Comparison of ENCODE assay signal across 8 cellular contexts in genomic region chr2:98771771-98772521, GRCh38. TPM values are rescaled to one million over a fixed set of nuclear protein-coding genes. Genes with fewer than 3 reads are reported as not detected.
DNase-seq lines count a peak whose midpoint lies in the region; ATAC-seq, FAIRE-seq and TF ChIP-seq lines count a peak whose summit lies in the region.

No MANE protein-coding gene starts in this region.

- peak; percentile 39 for DNase-seq in Ammon's horn (ENCODE audit: low spot score)
- peak; percentile 5 for DNase-seq in MG63
- DNase-seq in HepG2 (ENCODE audit: low spot score), result no peak
- no peak for DNase-seq in type B pancreatic cell (ENCODE audit: extremely low spot score, unreplicated experiment)
- DNase-seq in NAMALWA (ENCODE audit: low spot score), result no peak
- DNase-seq in HT-29 (ENCODE audit: low spot score), result no peak
- DNase-seq in HPDE6-E6E7 (ENCODE audit: extremely low spot score), result no peak

- H3K4me3 ChIP-seq in MG63 (no peak overlapping the region), HepG2 (replicated peaks in 1 of 3; ENCODE audit: insufficient read depth in 1 of 3, low read depth in 2 of 3, low read length in 3 of 3) (no peak overlapping the region)

- CTCF ChIA-PET in HepG2 (lab: Yijun Ruan, JAX; ENCODE audit: low intra/inter-chr PET ratio, low total read pairs), result no interaction called here

- H3K36me3 ChIP-seq in MG63 (no peaks in the 10 kb centered on the region), HepG2 (replicated peaks in 1 of 2; ENCODE audit: control insufficient read depth in 1 of 2, insufficient read depth in 2 of 2, low read length in 2 of 2) (no peaks in the 10 kb centered on the region)

- in situ Hi-C loops in HepG2 (cut with HindIII; ENCODE audit: extremely low pct_ligation_motif_present, low pct_unique_long_range_greater_than_20kb), result no loop called here

- no peaks in the 10 kb centered on the region for H3K79me2 ChIP-seq in HepG2 (ENCODE audit: insufficient read depth, low read length)

- WGBS in HepG2 (ENCODE audit: low lambda C conversion rate), result 74% methylated on average over 16 of the region's 16 CpGs

- TF ChIP-seq RAD21 in HepG2 (CRISPR knock-in tag; IDR thresholded peaks at IDR 0.05), result no peak

- no peak for TF ChIP-seq POLR2A in HepG2 (IDR thresholded peaks at IDR 0.05; ENCODE audit: insufficient read depth in 1 of 2, low read depth in 2 of 2, low read length in 2 of 2)

- POLR2A ChIA-PET in HepG2 (lab: Yijun Ruan, JAX), result interaction anchor here (2.2 kb wide), 1 partner anchor 24 kb away, joined by 7 read pairs; no protein-coding TSS in a partner anchor

- ATAC-seq in activated T-helper 17 cell treated with anti-CD3 and anti-CD28 coated beads, Interleukin-2, amount 50 U/mL, for 72 hours (replicated peaks), result peak; percentile 49
- no peak for ATAC-seq in HepG2

- intact Hi-C loops in HepG2 (cut with micrococcal nuclease; ENCODE audit: unreplicated experiment), result no loop called here

- no TSS peak for BruUV-seq in HepG2 (replicated peaks; lab: Mats Ljungman, UMichigan)

- TF ChIP-seq CTCF in HepG2 (CRISPR knock-in tag; IDR thresholded peaks at IDR 0.05) (no peak), type B pancreatic cell (conservative IDR thresholded peaks at IDR 0.05) (no peak)

- TF ChIP-seq EP300 in HepG2 (IDR thresholded peaks at IDR 0.05; ENCODE audit: low read depth in 2 of 2, low read length in 2 of 2) (no peak), HepG2 (CRISPR knock-in tag; IDR thresholded peaks at IDR 0.05; ENCODE audit: borderline replicate concordance) (no peak)

- H3K36me3 Mint-ChIP-seq in activated T-helper 17 cell treated with anti-CD3 and anti-CD28 coated beads, Interleukin-2, amount 50 U/mL, for 72 hours (ENCODE audit: low read depth), result peaks cover 9% of the 10 kb centered on the region
- no peaks in the 10 kb centered on the region for H3K36me3 Mint-ChIP-seq in type B pancreatic cell

- peak overlapping the region; percentile 88 for H3K4me3 Mint-ChIP-seq in activated T-helper 17 cell treated with anti-CD3 and anti-CD28 coated beads, Interleukin-2, amount 50 U/mL, for 72 hours
- no peak overlapping the region for H3K4me3 Mint-ChIP-seq in type B pancreatic cell

- peak overlapping the region; percentile 30 for H2AFZ ChIP-seq in HepG2 (ENCODE audit: low read length)

- no peak overlapping the region for H3K27ac ChIP-seq in HepG2 (ENCODE audit: extremely low read length, insufficient read depth, low read length)

- H4K20me1 ChIP-seq in HepG2 (ENCODE audit: insufficient read depth, low read length), result no peaks in the 10 kb centered on the region

- peak overlapping the region; percentile 89 for H3K27ac Mint-ChIP-seq in activated T-helper 17 cell treated with anti-CD3 and anti-CD28 coated beads, Interleukin-2, amount 50 U/mL, for 72 hours
- peak overlapping the region; percentile 4 for H3K27ac Mint-ChIP-seq in type B pancreatic cell

- H3K4me1 Mint-ChIP-seq in activated T-helper 17 cell treated with anti-CD3 and anti-CD28 coated beads, Interleukin-2, amount 50 U/mL, for 72 hours, result peaks cover 56% of the 10 kb centered on the region
- peaks cover 17% of the 10 kb centered on the region for H3K4me1 Mint-ChIP-seq in type B pancreatic cell (ENCODE audit: unreplicated experiment)

- FAIRE-seq in HepG2 (lab: Jason Lieb, UNC), result no peak

- H3K9me3 ChIP-seq in MG63 (no peaks in the 10 kb centered on the region), HepG2 (ENCODE audit: low read length) (no peaks in the 10 kb centered on the region)

- H3K9me3 Mint-ChIP-seq in activated T-helper 17 cell treated with anti-CD3 and anti-CD28 coated beads, Interleukin-2, amount 50 U/mL, for 72 hours, result no peaks in the 10 kb centered on the region
- H3K9me3 Mint-ChIP-seq in type B pancreatic cell, result no peaks in the 10 kb centered on the region

- H3K4me1 ChIP-seq in HepG2 (ENCODE audit: insufficient read depth, low read length), result peaks cover 57% of the 10 kb centered on the region

- no peak overlapping the region for H3K4me2 ChIP-seq in HepG2 (ENCODE audit: low read depth, low read length)

- H3K27me3 Mint-ChIP-seq in activated T-helper 17 cell treated with anti-CD3 and anti-CD28 coated beads, Interleukin-2, amount 50 U/mL, for 72 hours, result no peaks in the 10 kb centered on the region
- no peaks in the 10 kb centered on the region for H3K27me3 Mint-ChIP-seq in type B pancreatic cell

- H3K9ac ChIP-seq in HepG2 (ENCODE audit: insufficient read depth, low read depth, low read length), result no peak overlapping the region

- H3K27me3 ChIP-seq in MG63 (no peaks in the 10 kb centered on the region), HepG2 (ENCODE audit: control insufficient read depth in 1 of 2, insufficient read depth in 2 of 2, low read length in 2 of 2) (no peaks in the 10 kb centered on the region)

TF ChIP-seq in HepG2, 621 proteins besides CTCF, POLR2A, EP300 and RAD21:
- TF ChIP-seq PRDM15 (CRISPR knock-in tag; IDR thresholded peaks at IDR 0.05), result no peak
- no peak for TF ChIP-seq ZNF354B (CRISPR knock-in tag; IDR thresholded peaks at IDR 0.05)
- no peak for TF ChIP-seq ZBTB7B (CRISPR knock-in tag; IDR thresholded peaks at IDR 0.05)
- TF ChIP-seq MXD4 (CRISPR knock-in tag; IDR thresholded peaks at IDR 0.05), result no peak
- no peak for TF ChIP-seq NBN (conservative IDR thresholded peaks at IDR 0.05)
- 0 out of 2 replicates have a peak, but pooled peaks have one; percentile 17 for TF ChIP-seq ZBTB38 (CRISPR knock-in tag; IDR thresholded peaks at IDR 0.05)
TF ChIP-seq in HepG2: peak in this region for 1.

RNA-seq across cellular contexts. Expression of gene MGAT4A, which starts 41.0 kb away (rescaled TPM):
- 0.89 and 2.2 TPM in 2 replicates for total RNA-seq in MG63 (2014; rRNA removed; shearing (Covaris generic); ENCODE audit: low replicate concordance)
- total RNA-seq in activated T-helper 17 cell treated with anti-CD3 and anti-CD28 coated beads, Interleukin-2, amount 50 U/mL, for 72 hours, result 10 to 100 TPM; 79.7 to 99.0 TPM
- total RNA-seq in HepG2 (2016; rRNA removed; fragmentation: Illumina TruSeq; extraction: Trizol), result 90.9 and 97.6 TPM in 2 replicates
- 50.4 and 51.6 TPM in 2 replicates for total RNA-seq in HepG2 (2016; cell fraction: cytosol; rRNA removed; fragmentation: Illumina TruSeq; extraction: Trizol; ENCODE audit: low read depth)
- total RNA-seq in HepG2 (2016; cell fraction: insoluble cytoplasmic fraction; rRNA removed; fragmentation: Illumina TruSeq; extraction: Trizol), result 92.4 and 95.8 TPM in 2 replicates
- 77.5 and 91.0 TPM in 2 replicates for total RNA-seq in HepG2 (2016; cell fraction: membrane; rRNA removed; fragmentation: Illumina TruSeq; extraction: Trizol)
- total RNA-seq in HepG2 (2016; cell fraction: nucleus; rRNA removed; fragmentation: Illumina TruSeq; extraction: Trizol), result 116 and 118 TPM in 2 replicates
- 38.4 and 47.2 TPM in 2 replicates for polyA plus RNA-seq in HepG2 (2011; rRNA removed)
- 18.0 and 30.5 TPM in 2 replicates for polyA plus RNA-seq in HepG2 (2011; cell fraction: cytosol; rRNA removed)
- 26.7 and 31.3 TPM in 2 replicates for polyA plus RNA-seq in HepG2 (2011; cell fraction: nucleus; rRNA removed)
- 57.2 and 70.3 TPM in 2 replicates for polyA plus RNA-seq in HepG2 (2012)
- 40.5 and 43.0 TPM in 2 replicates for polyA plus RNA-seq in HepG2 (2016; cell fraction: cytosol; fragmentation: Illumina TruSeq; extraction: Trizol; ENCODE audit: low read depth)
- 43.1 and 44.6 TPM in 2 replicates for polyA plus RNA-seq in HepG2 (2016; cell fraction: insoluble cytoplasmic fraction; fragmentation: Illumina TruSeq; extraction: Trizol; ENCODE audit: low read depth)
- 40.4 and 43.5 TPM in 2 replicates for polyA plus RNA-seq in HepG2 (2016; cell fraction: membrane; fragmentation: Illumina TruSeq; extraction: Trizol; ENCODE audit: low read depth)
- polyA plus RNA-seq in HepG2 (2016; cell fraction: nucleus; fragmentation: Illumina TruSeq; extraction: Trizol; ENCODE audit: insufficient read depth, low read depth), result 58.4 and 61.2 TPM in 2 replicates
- polyA minus RNA-seq in HepG2 (2011; rRNA and poly(A)+ RNA removed; ENCODE audit: low replicate concordance), result 0.05 and 64.4 TPM in 2 replicates
- polyA minus RNA-seq in HepG2 (2011; cell fraction: cytosol; rRNA and poly(A)+ RNA removed), result 52.3 and 65.5 TPM in 2 replicates
- 154 and 209 TPM in 2 replicates for polyA minus RNA-seq in HepG2 (2011; cell fraction: nucleus; rRNA and poly(A)+ RNA removed)
- total RNA-seq in type B pancreatic cell (ENCODE audit: low replicate concordance), result 32.5 and 60.0 TPM in 2 replicates
- 0.91 and 3.1 TPM in 2 replicates for total RNA-seq in HT-29 (2014; rRNA removed; shearing (Covaris generic))

Comparison
In these comparisons a context has a peak if more than half of its experiments do, and no peak if none do; other contexts are left out.
1. DNase-seq: peak in Ammon's horn (single experiment) and MG63 (single experiment); none in HepG2 (single experiment), type B pancreatic cell (single experiment), NAMALWA (single experiment), HT-29 (single experiment) and HPDE6-E6E7 (single experiment).